In the genomic region with DNA sequence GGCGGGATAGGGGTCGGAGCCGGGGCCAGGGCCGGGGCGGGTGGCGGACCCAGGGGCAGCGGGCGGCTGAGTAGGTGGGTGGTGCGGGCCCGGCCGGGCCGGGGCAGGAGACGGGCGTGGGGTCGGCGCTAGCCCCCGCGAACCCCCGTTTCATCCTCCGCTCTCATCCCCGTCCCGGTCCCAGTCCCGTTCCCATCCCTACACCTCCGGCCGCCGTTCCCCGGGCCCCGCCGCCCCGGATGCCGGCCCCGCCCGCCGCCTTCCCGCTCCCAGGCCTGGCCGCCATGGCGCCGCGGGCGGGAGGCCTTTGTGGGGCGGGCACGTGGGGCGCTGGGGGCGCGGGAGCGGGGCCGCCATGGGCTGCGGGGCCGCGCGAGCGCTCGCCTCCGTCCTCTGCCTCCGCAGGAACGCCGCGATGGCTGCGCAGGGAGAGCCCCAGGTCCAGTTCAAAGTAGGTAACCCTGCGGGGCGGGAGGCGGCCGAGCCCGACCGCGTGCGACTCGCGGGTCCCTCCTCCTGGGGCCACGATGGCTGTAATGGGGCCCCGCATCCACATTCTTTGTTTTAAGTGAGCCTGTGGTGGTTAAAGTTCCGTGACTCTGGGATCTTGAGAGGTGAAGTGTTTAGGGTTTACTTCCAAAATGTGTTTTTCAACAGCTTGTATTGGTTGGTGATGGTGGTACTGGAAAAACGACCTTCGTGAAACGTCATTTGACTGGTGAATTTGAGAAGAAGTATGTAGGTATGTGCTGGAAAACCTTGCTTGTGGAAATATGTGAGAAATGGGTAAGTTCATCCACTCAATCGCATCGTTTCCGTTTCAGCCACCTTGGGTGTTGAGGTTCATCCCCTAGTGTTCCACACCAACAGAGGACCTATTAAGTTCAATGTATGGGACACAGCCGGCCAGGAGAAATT, we compare ENCODE assay signal across 8 cellular contexts. TPM values are rescaled to one million over a fixed set of nuclear protein-coding genes. Genes with fewer than 3 reads are reported as not detected.
A peak's percentile ranks its signal among the peaks of the same experiment; 100 is the strongest.
DNase-seq lines count a peak whose midpoint lies in the region; ATAC-seq and TF ChIP-seq lines count a peak whose summit lies in the region.

No MANE protein-coding gene starts in this region.

- peak overlapping the region; percentile 93 for H3K27ac Mint-ChIP-seq in activated B cell treated with CpG ODN at 0.5 μM for 24 hours

- DNase-seq in CD1c-positive myeloid dendritic cell (ENCODE audit: extremely low spot score) = peak; percentile 70
- DNase-seq in activated B cell treated with CpG ODN at 0.5 μM for 24 hours = peak; percentile 69
- DNase-seq in colonic mucosa = no peak
- peak in 1 of 2 donors; percentile 88 for DNase-seq in left lung
- peak; percentile 39 for DNase-seq in stimulated activated CD8-positive, alpha-beta memory T cell treated with anti-CD3 and anti-CD28 coated beads, Interleukin-12 subunit alpha, Interleukin-12 subunit beta, amount 100 ng/mL, for 4 hours (ENCODE audit: low read depth)
- no peak for DNase-seq in GF-D8 (lab: John Stamatoyannopoulos, UW)

- CTCF ChIA-PET in activated B cell treated with CpG ODN at 0.5 μM for 24 hours (lab: Charles Lee) = no interaction called here

- H3K36me3 ChIP-seq in colonic mucosa (peaks cover 23% of the 10 kb centered on the region), left lung (peaks cover 0 to 45% of the 10 kb centered on the region in 2 donors)

- H3K9ac ChIP-seq in colonic mucosa (ENCODE audit: low read depth in 2 of 2, low read length in 2 of 2) = peak overlapping the region; percentile 78 to 83

- H3K36me3 Mint-ChIP-seq in activated B cell treated with CpG ODN at 0.5 μM for 24 hours (ENCODE audit: low read depth) = peaks cover 49% of the 10 kb centered on the region

- H3K4me3 ChIP-seq in colonic mucosa (peak overlapping the region; percentile 80), left lung (peak overlapping the region; percentile 70 to 90)

- peak overlapping the region; percentile 72 for H3K27ac ChIP-seq in colonic mucosa
- peak overlapping the region; percentile 85 to 87 for H3K27ac ChIP-seq in left lung

- no peaks in the 10 kb centered on the region for H3K9me3 Mint-ChIP-seq in activated B cell treated with CpG ODN at 0.5 μM for 24 hours

- H3K9me3 ChIP-seq in colonic mucosa (no peaks in the 10 kb centered on the region), left lung (no peaks in the 10 kb centered on the region)

- peak overlapping the region; percentile 92 for H3K4me3 Mint-ChIP-seq in activated B cell treated with CpG ODN at 0.5 μM for 24 hours

- peaks cover 3% of the 10 kb centered on the region for H3K4me1 ChIP-seq in colonic mucosa
- peaks cover 15 to 32% of the 10 kb centered on the region in 2 donors for H3K4me1 ChIP-seq in left lung

- POLR2A ChIA-PET in activated B cell treated with CpG ODN at 0.5 μM for 24 hours (lab: Charles Lee) = no interaction called here

- peaks cover 47% of the 10 kb centered on the region for H3K4me1 Mint-ChIP-seq in activated B cell treated with CpG ODN at 0.5 μM for 24 hours

- H3K27me3 Mint-ChIP-seq in activated B cell treated with CpG ODN at 0.5 μM for 24 hours = no peaks in the 10 kb centered on the region

- intact Hi-C loops in activated B cell treated with CpG ODN at 0.5 μM for 24 hours (cut with micrococcal nuclease) (loop anchor here (1.0 to 10.0 kb wide), 4 partner anchors 53 to 1052 kb away; a partner anchor contains a TSS), colonic mucosa (cut with DNase I) (no loop called here), left lung (cut with DNase I) (no loop called here)

- TF ChIP-seq CTCF in activated B cell treated with CpG ODN at 0.5 μM for 24 hours (IDR thresholded peaks at IDR 0.05) = no peak
- TF ChIP-seq CTCF in colonic mucosa (IDR thresholded peaks at IDR 0.05) = no peak
- no peak for TF ChIP-seq CTCF in left lung (IDR thresholded peaks at IDR 0.05)

- ATAC-seq in GM19395 (IDR thresholded peaks at IDR 0.05; ENCODE audit: unreplicated experiment) = peak; percentile 34
- peak; percentile 20 for ATAC-seq in HG03457 (IDR thresholded peaks at IDR 0.05; ENCODE audit: unreplicated experiment)
- ATAC-seq in activated B cell treated with CpG ODN at 0.5 μM for 24 hours (ENCODE audit: low read depth) = peak; percentile 20
- peak; percentile 30 for ATAC-seq in left lung

- no peaks in the 10 kb centered on the region for H3K27me3 ChIP-seq in colonic mucosa
- H3K27me3 ChIP-seq in left lung = no peaks in the 10 kb centered on the region

RNA-seq across cellular contexts. Expression of a gene that starts 0.6 kb away (rescaled TPM):
- total RNA-seq in activated B cell treated with CpG ODN at 0.5 μM for 24 hours = 748 and 757 TPM in 2 replicates
- 100 to 1,000 TPM; 374 to 847 TPM for total RNA-seq in colonic mucosa
- 100 to 1,000 TPM; 431 to 653 TPM for total RNA-seq in left lung

RNA-seq across cellular contexts. Expression of a gene that starts 33.4 kb away (rescaled TPM):
- total RNA-seq in activated B cell treated with CpG ODN at 0.5 μM for 24 hours = 11.0 and 11.4 TPM in 2 replicates
- total RNA-seq in colonic mucosa = 1 to 10 TPM; 2.1 to 4.8 TPM
- total RNA-seq in left lung = 10 to 100 TPM; 18.1 to 24.9 TPM

Comparison
In these comparisons a context has a peak if more than half of its experiments do, and no peak if none do; other contexts are left out.
1. DNase-seq: peak in CD1c-positive myeloid dendritic cell (single experiment), activated B cell treated with CpG ODN at 0.5 μM for 24 hours (single experiment) and stimulated activated CD8-positive, alpha-beta memory T cell treated with anti-CD3 and anti-CD28 coated beads, Interleukin-12 subunit alpha, Interleukin-12 subunit beta, amount 100 ng/mL, for 4 hours (single experiment); none in colonic mucosa (single experiment) and GF-D8 (single experiment).
2. Peak in every context shown above with its lines, with median percentiles within 50 percentile points of each other: ATAC-seq.